9 cellular contexts compared by ENCODE assay signal in genomic region chr11:8206251-8207079, GRCh38. TPM values are rescaled to one million over a fixed set of nuclear protein-coding genes. Genes with fewer than 3 reads are reported as not detected.
DNase-seq lines count a peak whose midpoint lies in the region; ATAC-seq and TF ChIP-seq lines count a peak whose summit lies in the region.
"Had no signal": no experiment of that assay in that cellular context is flagged by ENCODE, and none has a peak within 500 bp of the region (broad histone marks: within the 10 kb centered on the region; RNA-seq: fewer than 3 reads in every experiment).

No MANE protein-coding gene starts in this region.

- TF ChIP-seq POLR2A in heart left ventricle (IDR thresholded peaks at IDR 0.05): no peak

- H3K9me2 ChIP-seq in MM.1S (replicated peaks; ENCODE audit: insufficient read depth, low read length): no peaks in the 10 kb centered on the region

- DNase-seq in KBM-7 (peak; percentile 95), heart left ventricle (peak in 4 of 5 donors; percentile 46 to 62 (median 47)), putamen (ENCODE audit: low spot score) (peak; percentile 83), MM.1S (no peak), GM13976 (ENCODE audit: low spot score) (no peak)

- H3F3A ChIP-seq in MM.1S (ENCODE audit: insufficient read depth, low read length): no peaks in the 10 kb centered on the region

- no peak for TF ChIP-seq CTCF in heart left ventricle (IDR thresholded peaks at IDR 0.05)
- no peak for TF ChIP-seq CTCF in MM.1S (IDR thresholded peaks at IDR 0.05; ENCODE audit: low read length)
- no peak for TF ChIP-seq CTCF in GM13976 (IDR thresholded peaks at IDR 0.05; ENCODE audit: borderline replicate concordance, control extremely low read depth, extremely low read depth, insufficient read depth, missing control alignments)

- WGBS in heart left ventricle, 4 donors: 17 to 37% (median 18%) methylated on average over 22 to 31 of the region's 31 CpGs

- in situ Hi-C loops in KBM-7 (cut with MboI; ENCODE audit: low pct_unique_long_range_greater_than_20kb, low sequenced_read_pairs): no loop called here
- in situ Hi-C loops in GM13976 (cut with MboI; ENCODE audit: low sequenced_read_pairs, unreplicated experiment): no loop called here

- H3K9me3 ChIP-seq in heart left ventricle (no peaks in the 10 kb centered on the region), MM.1S (replicated peaks; ENCODE audit: insufficient read depth, low read length) (no peaks in the 10 kb centered on the region)

- H3K36me3 ChIP-seq in heart left ventricle (no peaks in the 10 kb centered on the region), MM.1S (replicated peaks; ENCODE audit: insufficient read depth, low read length) (no peaks in the 10 kb centered on the region)

- H3K4me2 ChIP-seq in MM.1S (ENCODE audit: low read depth, low read length): no peak overlapping the region

- H3K4me1 ChIP-seq in heart left ventricle (peaks cover 0 to 45% (median 7%) of the 10 kb centered on the region in 12 donors), MM.1S (ENCODE audit: low read length) (no peaks in the 10 kb centered on the region)

- H3K9ac ChIP-seq in MM.1S (ENCODE audit: low read length): no peak overlapping the region

- H3K27ac ChIP-seq in heart left ventricle (peak overlapping the region in 7 of 12 donors; percentile 18 to 94 (median 49)), MM.1S (ENCODE audit: low read length) (no peak overlapping the region)

- peak; percentile 56 for ATAC-seq in SK-N-SH treated with all-trans-retinoic acid at 6 μM for 48 hours
- peak; percentile 55 to 82 (median 78) for ATAC-seq in heart left ventricle
- ATAC-seq in GM21737 (IDR thresholded peaks at IDR 0.05; ENCODE audit: unreplicated experiment): no peak
- ATAC-seq in HG03039 (IDR thresholded peaks at IDR 0.05; ENCODE audit: unreplicated experiment): no peak
- ATAC-seq: stimulated activated effector memory CD8-positive, alpha-beta T cell treated with anti-CD3 and anti-CD28 coated beads, Interleukin-12 subunit alpha, Interleukin-12 subunit beta, amount 100 ng/mL, for 72 hours had no signal

- H3K4me3 ChIP-seq in heart left ventricle (peak overlapping the region in 10 of 12 donors; percentile 2 to 48 (median 36)), MM.1S (ENCODE audit: low read length) (no peak overlapping the region)

- no peaks in the 10 kb centered on the region for H4K20me1 ChIP-seq in MM.1S (ENCODE audit: insufficient read depth, low read length)

- H3K27me3 ChIP-seq in heart left ventricle (peaks cover 0 to 29% (median 0%) of the 10 kb centered on the region in 9 donors), MM.1S (replicated peaks; ENCODE audit: insufficient read depth, low read length) (no peaks in the 10 kb centered on the region; the same call in 1 of the 2 replicates)

- H2AFZ ChIP-seq in MM.1S (ENCODE audit: low read length): no peak overlapping the region

- no peaks in the 10 kb centered on the region for H3K79me2 ChIP-seq in MM.1S (ENCODE audit: low read length)

- intact Hi-C loops in heart left ventricle (cut with DNase I): loop anchor here in 2 of 10 donors (5.0 to 10.0 kb wide), 2 partner anchors 199 to 828 kb away; no protein-coding TSS in a partner anchor

TF ChIP-seq in SK-N-SH treated with all-trans-retinoic acid at 6 μM for 48 hours, 23 proteins besides CTCF, POLR2A, EP300 and RAD21:
- TF ChIP-seq TCF4 (CRISPR knock-in tag; IDR thresholded peaks at IDR 0.05; ENCODE audit: borderline replicate concordance): peak; percentile 86
- no peak for TF ChIP-seq ZNF8 (CRISPR knock-in tag; IDR thresholded peaks at IDR 0.05)

RNA-seq across cellular contexts. Expression of gene RIC3, which starts 37.6 kb away (rescaled TPM):
- 10 to 100 TPM in 5 of 9 donors, 1 to 10 TPM in 4; 3.1 to 16.3 (median 10.6) TPM for total RNA-seq in heart left ventricle
- polyA plus RNA-seq in heart left ventricle: 1 to 10 TPM; 5.0 to 8.6 TPM

RNA-seq across cellular contexts. Expression of gene LMO1, which starts 57.2 kb away (rescaled TPM):
- 1 to 10 TPM in 6 of 9 donors, under 1 TPM in 2, not detected in 1; 0.75 to 4.1 (median 2.4) TPM for total RNA-seq in heart left ventricle
- 1 to 10 TPM in 1 of 2 donors, under 1 TPM in 1; 0.42 to 2.2 TPM for polyA plus RNA-seq in heart left ventricle

Comparison
In these comparisons a context has a peak if more than half of its experiments do, and no peak if none do; other contexts are left out.
1. DNase-seq: peak in KBM-7 (single experiment), heart left ventricle (4 of 5) and putamen (single experiment); none in MM.1S (single experiment) and GM13976 (single experiment).
2. ATAC-seq: peak in SK-N-SH treated with all-trans-retinoic acid at 6 μM for 48 hours (single experiment) and heart left ventricle (4 of 4); none in GM21737 (single experiment) and HG03039 (single experiment).